Comparison of ENCODE assay signal across 8 cellular contexts in the genomic region with DNA sequence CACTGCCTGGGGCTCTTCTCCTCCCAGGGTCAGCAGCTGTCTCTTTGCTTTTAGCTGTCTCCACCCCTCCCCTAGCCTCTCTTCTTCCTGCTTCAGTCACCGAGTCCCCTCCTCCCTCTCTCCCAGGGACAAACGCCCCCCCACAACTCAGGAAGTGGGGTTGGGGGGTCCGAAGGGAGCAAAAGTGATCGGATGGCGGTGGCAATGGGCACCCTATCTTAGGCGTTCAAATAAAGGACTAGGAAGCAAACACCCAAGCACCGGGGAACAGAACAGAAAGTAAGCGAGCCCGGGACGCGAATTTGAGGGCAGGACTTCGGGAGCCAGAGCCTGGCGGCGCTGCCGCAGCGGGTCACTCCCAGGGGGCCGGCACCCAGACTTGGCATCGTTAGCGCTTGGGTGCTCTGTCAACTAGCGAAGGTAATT. TPM values are rescaled to one million over a fixed set of nuclear protein-coding genes. Genes with fewer than 3 reads are reported as not detected.
DNase-seq lines count a peak whose midpoint lies in the region; ATAC-seq and TF ChIP-seq lines count a peak whose summit lies in the region.

No MANE protein-coding gene starts in this region.

- H3K4me2 ChIP-seq in OCI-LY7 (ENCODE audit: low read length) = peak overlapping the region; percentile 83

- DNase-seq in NCI-H1417 (lab: John Stamatoyannopoulos, UW) (peak in 2 of 3 experiments; percentile 41 to 65), NCI-H1417 treated with DMSO at 0.1 percent for 48 hours (lab: John Stamatoyannopoulos, UW) (no peak), OCI-LY7 (ENCODE audit: low spot score) (peak; percentile 61), iPS DF 6.9 (ENCODE audit: low read depth, low spot score) (no peak)
- DNase-seq in activated naive CD8-positive, alpha-beta T cell treated with anti-CD3 and anti-CD28 coated beads, Interleukin-2, amount 50 U/mL, for 24 hours = peak; percentile 36

- CTCF ChIA-PET in OCI-LY7 (lab: Charles Lee; ENCODE audit: unreplicated experiment) = interaction anchor here (2.4 kb wide), 1 partner anchor 12 kb away, joined by 8 read pairs; no protein-coding TSS in a partner anchor

- no CpG with 5 or more reads among the region's 20 CpGs for WGBS in iPS DF 6.9 (ENCODE audit: insufficient coverage, insufficient read length)

- H3K9me2 ChIP-seq in OCI-LY7 (ENCODE audit: insufficient read depth, low read length) = no peaks in the 10 kb centered on the region

- H2AFZ ChIP-seq in OCI-LY7 (ENCODE audit: low read length) = peak overlapping the region; percentile 38; the same call in 1 of the 2 replicates

- peak overlapping the region; percentile 77 for H3K27ac Mint-ChIP-seq in activated naive CD8-positive, alpha-beta T cell treated with anti-CD3 and anti-CD28 coated beads, Interleukin-2, amount 50 U/mL, for 24 hours

- TF ChIP-seq CTCF in OCI-LY7 (conservative IDR thresholded peaks at IDR 0.05; ENCODE audit: low read length) = no peak

- POLR2A ChIA-PET in OCI-LY7 (lab: Charles Lee) = interaction anchor here (1.1 to 1.2 kb wide), 2 partner anchors 18 to 28 kb away, joined by 3 to 5 read pairs; no protein-coding TSS in a partner anchor

- ATAC-seq in activated naive CD8-positive, alpha-beta T cell treated with anti-CD3 and anti-CD28 coated beads, Interleukin-2, amount 50 U/mL, for 24 hours = no peak
- ATAC-seq in GM18870 (IDR thresholded peaks at IDR 0.05; ENCODE audit: unreplicated experiment) (no peak), HG03135 (IDR thresholded peaks at IDR 0.05; ENCODE audit: unreplicated experiment) (no peak)

- H3K27me3 Mint-ChIP-seq in activated naive CD8-positive, alpha-beta T cell treated with anti-CD3 and anti-CD28 coated beads, Interleukin-2, amount 50 U/mL, for 24 hours = peaks cover 2% of the 10 kb centered on the region

- no peaks in the 10 kb centered on the region for H3K27me3 ChIP-seq in iPS DF 6.9 (ENCODE audit: control insufficient read depth, insufficient read depth, low read length)
- peaks cover 0 to 9% (median 0%) of the 10 kb centered on the region in 3 donors for H3K27me3 ChIP-seq in skeletal muscle tissue (ENCODE audit: control insufficient read depth in 3 of 3, insufficient read depth in 3 of 3, low read length in 3 of 3)

- H3K9me3 ChIP-seq in OCI-LY7 (ENCODE audit: low read length) (no peaks in the 10 kb centered on the region), iPS DF 6.9 (ENCODE audit: control insufficient read depth, insufficient read depth, low read length) (no peaks in the 10 kb centered on the region), skeletal muscle tissue (ENCODE audit: control insufficient read depth in 3 of 3, low read length in 3 of 3) (no peaks in the 10 kb centered on the region)

- peaks cover 16% of the 10 kb centered on the region for H3K36me3 Mint-ChIP-seq in activated naive CD8-positive, alpha-beta T cell treated with anti-CD3 and anti-CD28 coated beads, Interleukin-2, amount 50 U/mL, for 24 hours (ENCODE audit: low read depth)

- peak overlapping the region; percentile 84 for H3K4me3 Mint-ChIP-seq in activated naive CD8-positive, alpha-beta T cell treated with anti-CD3 and anti-CD28 coated beads, Interleukin-2, amount 50 U/mL, for 24 hours

- H3K4me3 ChIP-seq in OCI-LY7 (ENCODE audit: low read depth, low read length, poor library complexity, severe bottlenecking) (peak overlapping the region; percentile 98), iPS DF 6.9 (ENCODE audit: low read length) (peak overlapping the region; percentile 44; the same call in 1 of the 2 replicates), skeletal muscle tissue (ENCODE audit: low read length in 3 of 3) (peak overlapping the region; percentile 42 to 80 (median 75))

- peak overlapping the region; percentile 34 to 80 (median 69) for H3K9ac ChIP-seq in skeletal muscle tissue (ENCODE audit: low read depth in 1 of 3, low read length in 3 of 3)

- peaks cover 14% of the 10 kb centered on the region for H4K20me1 ChIP-seq in OCI-LY7 (ENCODE audit: insufficient read depth, low read length)

- peaks cover 38% of the 10 kb centered on the region for H3K79me2 ChIP-seq in OCI-LY7 (ENCODE audit: insufficient read depth, low read depth, low read length)

- intact Hi-C loops in OCI-LY7 (cut with micrococcal nuclease; ENCODE audit: unreplicated experiment) = loop anchor here (2.0 kb wide), 1 partner anchor 27 kb away; no protein-coding TSS in a partner anchor

- BruUV-seq in OCI-LY7 (replicated peaks; lab: Mats Ljungman, UMichigan) = no TSS peak

- H3K4me1 ChIP-seq in OCI-LY7 (ENCODE audit: insufficient read depth, low read length, poor library complexity, severe bottlenecking) = peaks cover 48% of the 10 kb centered on the region
- H3K4me1 ChIP-seq in iPS DF 6.9 (ENCODE audit: control insufficient read depth, insufficient read depth, low read length) = peaks cover 10% of the 10 kb centered on the region
- peaks cover 18 to 21% (median 19%) of the 10 kb centered on the region in 3 donors for H3K4me1 ChIP-seq in skeletal muscle tissue (ENCODE audit: control insufficient read depth in 3 of 3, insufficient read depth in 3 of 3, low read length in 3 of 3)

- H3K27ac ChIP-seq in OCI-LY7 (ENCODE audit: low read depth, low read length, poor library complexity, severe bottlenecking) (peak overlapping the region; percentile 72), iPS DF 6.9 (ENCODE audit: low read length) (no peak overlapping the region), skeletal muscle tissue (ENCODE audit: low read depth, low read length) (peak overlapping the region; percentile 36)

- peaks cover 33% of the 10 kb centered on the region for H3K36me3 ChIP-seq in OCI-LY7 (ENCODE audit: insufficient read depth, low read length)
- H3K36me3 ChIP-seq in iPS DF 6.9 (ENCODE audit: control insufficient read depth, insufficient read depth, low read length) = no peaks in the 10 kb centered on the region
- no peaks in the 10 kb centered on the region for H3K36me3 ChIP-seq in skeletal muscle tissue (ENCODE audit: control insufficient read depth in 3 of 3, insufficient read depth in 3 of 3, low read length in 3 of 3)

- no peaks in the 10 kb centered on the region for H3K9me3 Mint-ChIP-seq in activated naive CD8-positive, alpha-beta T cell treated with anti-CD3 and anti-CD28 coated beads, Interleukin-2, amount 50 U/mL, for 24 hours

- peaks cover 40% of the 10 kb centered on the region for H3K4me1 Mint-ChIP-seq in activated naive CD8-positive, alpha-beta T cell treated with anti-CD3 and anti-CD28 coated beads, Interleukin-2, amount 50 U/mL, for 24 hours

RNA-seq across cellular contexts. Expression of a gene that starts 1.0 kb away (rescaled TPM):
- 47.8 and 56.6 TPM in 2 replicates for total RNA-seq in OCI-LY7 (2014; rRNA removed; shearing (Covaris generic))
- total RNA-seq in OCI-LY7 (2022) (83.5 and 88.6 TPM in 2 replicates), skeletal muscle tissue (4.7 TPM)

RNA-seq across cellular contexts. Expression of a gene that starts 40.1 kb away (rescaled TPM):
- total RNA-seq in OCI-LY7 (2014; rRNA removed; shearing (Covaris generic)) = 10.6 and 13.9 TPM in 2 replicates
- total RNA-seq in OCI-LY7 (2022) (29.9 and 33.8 TPM in 2 replicates), skeletal muscle tissue (9.9 TPM)

Comparison
In these comparisons a context has a peak if more than half of its experiments do, and no peak if none do; other contexts are left out.
1. DNase-seq: peak in NCI-H1417 (2 of 3), OCI-LY7 (single experiment) and activated naive CD8-positive, alpha-beta T cell treated with anti-CD3 and anti-CD28 coated beads, Interleukin-2, amount 50 U/mL, for 24 hours (single experiment); none in NCI-H1417 treated with DMSO at 0.1 percent for 48 hours (single experiment) and iPS DF 6.9 (single experiment).
2. H3K4me3 ChIP-seq: peak in every context shown above with its lines; median percentile 98 in OCI-LY7; 75 in skeletal muscle tissue; 44 in iPS DF 6.9.